ENCODE assay signal across 2 cellular contexts in the genomic region with DNA sequence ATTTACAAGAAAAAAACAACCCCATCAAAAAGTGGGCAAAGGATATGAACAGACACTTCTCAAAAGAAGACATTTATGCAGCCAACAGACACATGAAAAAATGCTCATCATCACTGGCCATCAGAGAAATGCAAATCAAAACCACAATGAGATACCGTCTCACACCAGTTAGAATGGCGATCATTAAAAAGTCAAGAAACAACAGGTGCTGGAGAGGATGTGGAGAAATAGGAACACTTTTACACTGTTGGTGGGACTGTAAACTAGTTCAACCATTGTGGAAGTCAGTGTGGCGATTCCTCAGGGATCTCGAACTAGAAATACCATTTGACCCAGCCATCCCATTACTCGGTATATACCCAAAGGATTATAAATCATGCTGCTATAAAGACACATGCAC.
DNase-seq lines count a peak whose midpoint lies in the region; ATAC-seq and TF ChIP-seq lines count a peak whose summit lies in the region.
"Not testable (repeated sequence)": the region's sequence is repeated elsewhere in the genome, so short reads cannot be mapped to it uniquely, and the experiment has no call there.

No MANE protein-coding gene starts in this region.

- H3K27ac ChIP-seq in HEK293 (ENCODE audit: extremely low read depth, low read depth, low read length); Panc1 (ENCODE audit: low read length): not testable (repeated sequence)

- CTCF ChIA-PET in HEK293 (lab: Yijun Ruan, JAX); Panc1 (lab: Charles Lee): not testable (repeated sequence)

- in situ Hi-C loops in Panc1 (cut with HindIII; ENCODE audit: low pct_unique_long_range_greater_than_20kb, low sequenced_read_pairs): not testable (repeated sequence)

- TSS peak; percentile 50 for BruUV-seq in Panc1 (replicated peaks; lab: Mats Ljungman, UMichigan)

- H3K4me1 ChIP-seq in HEK293 (ENCODE audit: control insufficient read depth, insufficient read depth, low read length); Panc1 (ENCODE audit: control insufficient read depth, insufficient read depth, low read length): not testable (repeated sequence)

- H3K9me3 ChIP-seq in HEK293 (ENCODE audit: control insufficient read depth, insufficient read depth, low read depth, low read length); Panc1 (ENCODE audit: control insufficient read depth, insufficient read depth, low read depth, low read length): not testable (repeated sequence)

- ATAC-seq in Panc1: not testable (repeated sequence)

- not testable (repeated sequence) for H3K4me3 ChIP-seq in HEK293 (ENCODE audit: low read depth, low read length); Panc1 (ENCODE audit: low read depth in 2 of 2, low read length in 2 of 2)

- peaks cover 18 to 22% of the 10 kb centered on the region in 2 experiments for H3K36me3 ChIP-seq in HEK293 (ENCODE audit: control insufficient read depth in 2 of 2, insufficient read depth in 1 of 2, low read length in 2 of 2)
- H3K36me3 ChIP-seq in Panc1 (ENCODE audit: control insufficient read depth, insufficient read depth, low read length): not testable (repeated sequence)

- intact Hi-C loops in Panc1 (cut with micrococcal nuclease; ENCODE audit: unreplicated experiment): not testable (repeated sequence)

- POLR2A ChIA-PET in HEK293 (lab: Yijun Ruan, JAX); Panc1 (lab: Charles Lee): not testable (repeated sequence)

- DNase-seq in Panc1 (ENCODE audit: low read depth, low spot score): not testable (repeated sequence)

- not testable (repeated sequence) for H3K27me3 ChIP-seq in Panc1 (ENCODE audit: control insufficient read depth, insufficient read depth, low read length)

- not testable (repeated sequence) for TF ChIP-seq CTCF in HEK293 (tag by site-specific recombination; IDR thresholded peaks at IDR 0.05); Panc1 (IDR thresholded peaks at IDR 0.05)

TF ChIP-seq in HEK293, 187 proteins besides CTCF, POLR2A, EP300 and RAD21:
- peak; percentile 91 for TF ChIP-seq ZNF184 (tag by site-specific recombination; IDR thresholded peaks at IDR 0.05)
- TF ChIP-seq SCRT2 (tag by site-specific recombination; IDR thresholded peaks at IDR 0.05): 0 out of 2 replicates have a peak, but pooled peaks have one; percentile 13
